In genomic region chr7:74083928-74084721, GRCh38 we compare ENCODE assay signal across 8 cellular contexts.
DNase-seq lines count a peak whose midpoint lies in the region; ATAC-seq and TF ChIP-seq lines count a peak whose summit lies in the region.

No MANE protein-coding gene starts in this region.

- peaks cover 12 to 16% of the 10 kb centered on the region in 2 experiments for H3K4me1 ChIP-seq in neutrophil (ENCODE audit: control insufficient read depth in 1 of 2, insufficient read depth in 1 of 2, low read depth in 1 of 2, low read length in 1 of 2)

- no peak for TF ChIP-seq CTCF in fibroblast of pulmonary artery (IDR thresholded peaks at IDR 0.05; ENCODE audit: low read length, missing control alignments)
- TF ChIP-seq CTCF in neutrophil (IDR thresholded peaks at IDR 0.05), result no peak

- H3K36me3 ChIP-seq in neutrophil, result no peaks in the 10 kb centered on the region

- DNase-seq in NCI-H510A treated with DMSO at 0.1 percent for 48 hours (lab: John Stamatoyannopoulos, UW) (peak; percentile 36), NCI-H510A (lab: John Stamatoyannopoulos, UW) (no peak), NCI-H1092 (lab: John Stamatoyannopoulos, UW) (peak; percentile 68), fibroblast of pulmonary artery (ENCODE audit: low read depth) (peak; percentile 48)
- peak; percentile 21 for DNase-seq in activated CD8-positive, alpha-beta memory T cell treated with anti-CD3 and anti-CD28 coated beads, Interleukin-2, amount 50 U/mL, for 1 hour (ENCODE audit: extremely low read depth)
- DNase-seq in NK-92 treated with Interleukin-12 subunit alpha and Interleukin-12 subunit beta, amount 100 ng/mL, for 24 hours (lab: John Stamatoyannopoulos, UW), result no peak

- H3K4me3 ChIP-seq in fibroblast of pulmonary artery (replicated peaks; ENCODE audit: low read depth, low read length) (peak overlapping the region; percentile 66), neutrophil (ENCODE audit: low read depth in 1 of 2, low read length in 1 of 2) (peak overlapping the region; percentile 61 to 80)

- peak; percentile 43 for ATAC-seq in HG02678 (IDR thresholded peaks at IDR 0.05; ENCODE audit: unreplicated experiment)

- H3K27ac ChIP-seq in neutrophil, result peak overlapping the region; percentile 32

- H3K27me3 ChIP-seq in neutrophil, result peaks cover 15% of the 10 kb centered on the region

- no peaks in the 10 kb centered on the region for H3K9me3 ChIP-seq in neutrophil

Comparison
In these comparisons a context has a peak if more than half of its experiments do, and no peak if none do; other contexts are left out.
1. DNase-seq: peak in NCI-H510A treated with DMSO at 0.1 percent for 48 hours (single experiment), NCI-H1092 (single experiment), activated CD8-positive, alpha-beta memory T cell treated with anti-CD3 and anti-CD28 coated beads, Interleukin-2, amount 50 U/mL, for 1 hour (single experiment) and fibroblast of pulmonary artery (single experiment); none in NCI-H510A (single experiment) and NK-92 treated with Interleukin-12 subunit alpha and Interleukin-12 subunit beta, amount 100 ng/mL, for 24 hours (single experiment).